In the genomic region with DNA sequence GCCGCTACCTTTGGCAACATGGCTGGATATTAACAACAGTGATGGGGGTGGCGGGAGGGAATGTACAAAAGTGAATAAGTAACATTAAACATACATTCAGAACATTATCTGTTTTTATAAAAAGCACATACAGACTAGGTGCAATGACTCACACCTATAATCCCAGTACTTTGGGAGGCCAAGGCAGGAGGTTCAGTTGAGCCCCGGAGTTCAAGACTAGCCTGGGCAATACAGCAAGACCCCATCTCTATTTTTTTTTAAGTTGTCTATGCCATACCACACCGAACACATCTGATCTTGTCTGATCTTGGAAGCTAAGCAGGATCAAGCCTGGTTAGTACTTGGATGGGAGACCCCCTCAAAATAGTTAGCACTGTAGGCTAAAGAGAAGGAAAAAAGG, we compare ENCODE assay signal across 31 cellular contexts. TPM values are rescaled to one million over a fixed set of nuclear protein-coding genes. Genes with fewer than 3 reads are reported as not detected.
"Had no signal": no experiment of that assay in that cellular context is flagged by ENCODE, and none has a peak within 500 bp of the region (broad histone marks: within the 10 kb centered on the region; RNA-seq: fewer than 3 reads in every experiment).

No MANE protein-coding gene starts in this region.

- ATAC-seq: activated naive CD4-positive, alpha-beta T cell treated with anti-CD3 and anti-CD28 coated beads, Interleukin-2, amount 50 U/mL, for 72 hours; activated naive CD8-positive, alpha-beta T cell treated with anti-CD3 and anti-CD28 coated beads, Interleukin-2, amount 50 U/mL, for 24 hours; activated T-cell treated with anti-CD3 and anti-CD28 coated beads, Interleukin-2, amount 50 U/mL, for 4 hours; body of pancreas; PC-3; SK-N-SH treated with all-trans-retinoic acid at 6 μM for 48 hours had no signal

- H3K36me3 ChIP-seq: ascending aorta, SJSA1 had no signal

- H3K27ac ChIP-seq: ascending aorta, SJSA1 had no signal

- H3K27me3 ChIP-seq: ascending aorta had no signal

- FAIRE-seq: bronchial epithelial cell, RCC 7860 had no signal

- H3K27ac Mint-ChIP-seq: activated CD4-positive, alpha-beta T cell treated with anti-CD3 and anti-CD28 coated beads, Interleukin-2, amount 10 ng/mL, durations not matched to agents 24 days and 14 days; activated naive CD4-positive, alpha-beta T cell treated with anti-CD3 and anti-CD28 coated beads, Interleukin-2, amount 50 U/mL, for 72 hours; activated naive CD8-positive, alpha-beta T cell treated with anti-CD3 and anti-CD28 coated beads, Interleukin-2, amount 50 U/mL, for 24 hours had no signal

- H3K9me3 ChIP-seq: ascending aorta, body of pancreas, SJSA1 had no signal

- H3K4me1 ChIP-seq: SJSA1 had no signal

- DNase-seq: activated CD4-positive, alpha-beta T cell treated with anti-CD3 and anti-CD28 coated beads for 1 hour; activated CD4-positive, alpha-beta T cell treated with anti-CD3 and anti-CD28 coated beads, Interleukin-2, amount 10 ng/mL, durations not matched to agents 24 days and 14 days; activated CD4-positive, alpha-beta T cell treated with anti-CD3 and anti-CD28 coated beads, Interleukin-2, amount 50 U/mL, for 48 hours; activated CD8-positive, alpha-beta memory T cell treated with anti-CD3 and anti-CD28 coated beads for 24 hours; activated effector memory CD4-positive, alpha-beta T cell treated with anti-CD3 and anti-CD28 coated beads, Interleukin-2, amount 50 U/mL, for 16 hours; activated naive CD4-positive, alpha-beta T cell treated with Interleukin-2 at 50 U/mL for 16 hours; activated naive CD8-positive, alpha-beta T cell treated with anti-CD3 and anti-CD28 coated beads, Interleukin-2, amount 50 U/mL, for 24 hours; activated T-cell treated with anti-CD3 and anti-CD28 coated beads, Interleukin-2, amount 50 U/mL, for 4 hours; amniotic stem cell; body of pancreas; central memory CD4-positive, alpha-beta T cell; Karpas-422; MM.1S; NCI-H1092; NCI-H1417; NCI-H1930; NCI-H2171; NCI-H2227 treated with DMSO at 0.1 percent for 48 hours; NCI-H82; PC-3; SHP77; SW 1271 had no signal

- H3K4me3 Mint-ChIP-seq: activated CD4-positive, alpha-beta T cell treated with anti-CD3 and anti-CD28 coated beads, Interleukin-2, amount 10 ng/mL, durations not matched to agents 24 days and 14 days; activated naive CD8-positive, alpha-beta T cell treated with anti-CD3 and anti-CD28 coated beads, Interleukin-2, amount 50 U/mL, for 24 hours; activated T-cell treated with anti-CD3 and anti-CD28 coated beads, Interleukin-2, amount 50 U/mL, for 4 hours had no signal

- H3K9me3 Mint-ChIP-seq: activated CD4-positive, alpha-beta T cell treated with anti-CD3 and anti-CD28 coated beads, Interleukin-2, amount 10 ng/mL, durations not matched to agents 24 days and 14 days; activated naive CD4-positive, alpha-beta T cell treated with anti-CD3 and anti-CD28 coated beads, Interleukin-2, amount 50 U/mL, for 72 hours; activated naive CD8-positive, alpha-beta T cell treated with anti-CD3 and anti-CD28 coated beads, Interleukin-2, amount 50 U/mL, for 24 hours; activated T-cell treated with anti-CD3 and anti-CD28 coated beads, Interleukin-2, amount 50 U/mL, for 4 hours had no signal

- H3K4me3 ChIP-seq: ascending aorta, body of pancreas, SJSA1 had no signal

RNA-seq across cellular contexts. Expression of a gene that starts 1.7 kb away (rescaled TPM):
- total RNA-seq: activated CD4-positive, alpha-beta T cell treated with anti-CD3 and anti-CD28 coated beads, Interleukin-2, amount 10 ng/mL, durations not matched to agents 24 days and 14 days; chondrocyte; NCI-H460; PC-3; SJSA1 had no signal

RNA-seq across cellular contexts. Expression of a gene that starts 40.1 kb away (rescaled TPM):
- total RNA-seq: activated CD4-positive, alpha-beta T cell treated with anti-CD3 and anti-CD28 coated beads, Interleukin-2, amount 10 ng/mL, durations not matched to agents 24 days and 14 days; activated naive CD4-positive, alpha-beta T cell treated with anti-CD3 and anti-CD28 coated beads, Interleukin-2, amount 50 U/mL, for 72 hours; activated T-cell treated with anti-CD3 and anti-CD28 coated beads, Interleukin-2, amount 50 U/mL, for 4 hours; bronchial epithelial cell; chondrocyte; NCI-H460; PC-3; SJSA1; T-helper 1 cell treated with Interleukin-12 subunit alpha and Interleukin-12 subunit beta and Interleukin-4 antibody, amounts not matched to agents 30 ng/mL and 1 ng/mL, for 36 hours had no signal
